Comparison of ENCODE assay signal across 32 cellular contexts in the genomic region with DNA sequence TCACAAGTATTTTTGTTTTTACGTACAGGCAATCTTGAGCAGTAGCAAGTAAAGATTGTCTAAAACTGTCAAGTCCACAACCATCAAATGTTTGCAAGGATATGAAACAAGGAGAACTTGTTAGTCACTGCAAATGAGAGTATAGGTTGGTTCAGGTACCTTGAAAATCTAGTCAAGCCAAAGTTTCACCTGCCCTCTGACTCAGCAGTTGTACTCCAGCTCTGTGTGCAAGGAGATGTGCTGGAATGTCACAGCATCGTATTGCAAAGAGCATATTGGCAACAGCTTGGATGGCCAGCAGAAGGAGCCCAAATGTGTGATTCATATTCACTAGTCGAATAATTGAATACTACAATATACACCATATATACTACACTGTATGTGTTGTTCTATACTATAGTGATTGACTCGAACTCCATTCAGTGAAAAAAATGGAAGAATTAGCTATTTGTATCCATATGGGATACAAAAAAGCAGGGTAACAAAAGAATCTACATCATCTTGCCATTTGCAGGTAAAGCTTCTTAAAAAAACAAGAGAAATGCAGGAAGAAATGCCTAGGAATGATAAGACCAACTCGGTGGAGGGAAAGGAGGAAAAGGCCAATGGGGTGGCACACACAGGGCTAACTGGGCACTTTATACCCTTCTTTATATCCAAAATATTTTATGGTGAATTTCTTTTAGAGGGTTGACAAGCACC. TPM values are rescaled to one million over a fixed set of nuclear protein-coding genes. Genes with fewer than 3 reads are reported as not detected.
A peak's percentile ranks its signal among the peaks of the same experiment; 100 is the strongest.
DNase-seq lines count a peak whose midpoint lies in the region; ATAC-seq, FAIRE-seq and TF ChIP-seq lines count a peak whose summit lies in the region.
"Had no signal": no experiment of that assay in that cellular context is flagged by ENCODE, and none has a peak within 500 bp of the region (broad histone marks: within the 10 kb centered on the region; RNA-seq: fewer than 3 reads in every experiment).

No MANE protein-coding gene starts in this region.

- H3K27ac ChIP-seq in RWPE2 (ENCODE audit: poor library complexity, severe bottlenecking) (no peak overlapping the region), epithelial cell of prostate (no peak overlapping the region), psoas muscle (peak overlapping the region; percentile 33)
- H3K27ac ChIP-seq: adrenal gland, heart left ventricle, spleen, suprapubic skin had no signal

- H3K4me3 ChIP-seq in RWPE2 (ENCODE audit: severe bottlenecking) (no peak overlapping the region), psoas muscle (no peak overlapping the region)
- H3K4me3 ChIP-seq: adrenal gland, heart left ventricle, spleen, suprapubic skin had no signal

- no peak for TF ChIP-seq CTCF in RWPE2 (IDR thresholded peaks at IDR 0.05; ENCODE audit: poor library complexity, severe bottlenecking)
- no peak for TF ChIP-seq CTCF in psoas muscle (IDR thresholded peaks at IDR 0.05)

- no peaks in the 10 kb centered on the region for H3K27me3 ChIP-seq in RWPE2 (ENCODE audit: insufficient read depth, poor library complexity, severe bottlenecking)
- H3K27me3 ChIP-seq in psoas muscle (ENCODE audit: insufficient read depth in 3 of 3, low read length in 2 of 3) = no peaks in the 10 kb centered on the region
- H3K27me3 ChIP-seq: adrenal gland, heart left ventricle, spleen, suprapubic skin had no signal

- 61 to 69% (median 66%) methylated on average over 5 of the region's 5 CpGs for WGBS in psoas muscle, 3 donors

- peak; percentile 24 for DNase-seq in activated CD8-positive, alpha-beta memory T cell treated with anti-CD3 and anti-CD28 coated beads for 24 hours
- no peak for DNase-seq in activated CD8-positive, alpha-beta memory T cell treated with anti-CD3 and anti-CD28 coated beads, Interleukin-2, amount 50 U/mL, for 4 hours
- DNase-seq in RWPE2 (ENCODE audit: low spot score) (no peak), epithelial cell of prostate (ENCODE audit: low read depth, low spot score) (peak; percentile 26), psoas muscle (no peak), HTR-8/SVneo (ENCODE audit: insufficient read length, low spot score) (no peak)
- no peak for DNase-seq in activated T-cell treated with anti-CD3 and anti-CD28 coated beads, Interleukin-2, amount 50 U/mL, for 1 hour
- DNase-seq: activated CD4-positive, alpha-beta T cell treated with anti-CD3 and anti-CD28 coated beads, Interleukin-2, amount 50 U/mL, for 4 hours; activated CD4-positive, CD25-positive, alpha-beta regulatory T cell; activated CD8-positive, alpha-beta memory T cell treated with anti-CD3 and anti-CD28 coated beads, Interleukin-2, amount 50 U/mL, for 48 hours; CD8-positive, alpha-beta T cell; cortex of kidney; GDM1; heart left ventricle; left cardiac atrium; mesendoderm; NCI-H1092; NCI-H187 treated with DMSO at 0.1 percent for 48 hours; NCI-H2227 treated with DMSO at 0.1 percent for 48 hours; NCI-H774; nucleus accumbens; retina; spleen; stimulated activated CD4-positive, alpha-beta T cell treated with anti-CD3 and anti-CD28 coated beads, Interleukin-4, amount 100 ng/mL, for 1 hour had no signal

- FAIRE-seq in HTR-8/SVneo (lab: Jason Lieb, UNC) = no peak
- FAIRE-seq: A204.1, GM18507, H1, urothelium cell line had no signal

- intact Hi-C loops in psoas muscle (cut with DNase I) = no loop called here

- H3K9me3 ChIP-seq in RWPE2 (ENCODE audit: severe bottlenecking) (no peaks in the 10 kb centered on the region), psoas muscle (no peaks in the 10 kb centered on the region)
- H3K9me3 ChIP-seq: adrenal gland, heart left ventricle, spleen, suprapubic skin had no signal

- H3K4me1 ChIP-seq in RWPE2 (ENCODE audit: insufficient read depth, poor library complexity, severe bottlenecking) (no peaks in the 10 kb centered on the region), psoas muscle (peaks cover 56% of the 10 kb centered on the region)
- H3K4me1 ChIP-seq: spleen, suprapubic skin had no signal

- peaks cover 97% of the 10 kb centered on the region for H3K36me3 ChIP-seq in RWPE2 (ENCODE audit: low read depth)
- peaks cover 13 to 95% of the 10 kb centered on the region in 2 donors for H3K36me3 ChIP-seq in psoas muscle (ENCODE audit: insufficient read depth in 1 of 2, low read depth in 1 of 2)

- ATAC-seq in RWPE2 (ENCODE audit: low read depth) = peak; percentile 34; the same call in 2 of the 3 replicates
- peak; percentile 76 to 87 (median 82) for ATAC-seq in psoas muscle
- no peak for ATAC-seq in GM19328 (IDR thresholded peaks at IDR 0.05; ENCODE audit: unreplicated experiment)
- ATAC-seq: CD8-positive, alpha-beta T cell; heart left ventricle; left cardiac atrium; stimulated activated memory B cell treated with anti-CD40 and anti-IgM and Interleukin-4, amounts not matched to agents 10 μg/mL and 1 μg/mL and 100 μg/mL, for 72 hours had no signal

RNA-seq across cellular contexts. Expression of a gene that starts 44.0 kb away (rescaled TPM):
- total RNA-seq in psoas muscle = 1 to 10 TPM in 1 of 4 donors, under 1 TPM in 3; 0.94 to 1.3 (median 0.99) TPM
- under 1 TPM; 0.28 to 0.95 (median 0.56) TPM for polyA plus RNA-seq in psoas muscle

Comparison
In these comparisons a context has a peak if more than half of its experiments do, and no peak if none do; other contexts are left out.
1. DNase-seq: peak in activated CD8-positive, alpha-beta memory T cell treated with anti-CD3 and anti-CD28 coated beads for 24 hours (single experiment) and epithelial cell of prostate (single experiment); none in activated CD8-positive, alpha-beta memory T cell treated with anti-CD3 and anti-CD28 coated beads, Interleukin-2, amount 50 U/mL, for 4 hours (single experiment), RWPE2 (single experiment), psoas muscle (0 of 2), activated T-cell treated with anti-CD3 and anti-CD28 coated beads, Interleukin-2, amount 50 U/mL, for 1 hour (single experiment) and HTR-8/SVneo (single experiment).